Comparison of ENCODE assay signal across 7 cellular contexts in genomic region chr14:60093606-60094005, GRCh38.
DNase-seq lines count a peak whose midpoint lies in the region; ATAC-seq, FAIRE-seq and TF ChIP-seq lines count a peak whose summit lies in the region.

No MANE protein-coding gene starts in this region.

- no peaks in the 10 kb centered on the region for H3F3A ChIP-seq in OCI-LY1 (ENCODE audit: insufficient read depth, low read length)

- peaks cover 23% of the 10 kb centered on the region for H3K36me3 ChIP-seq in OCI-LY1 (ENCODE audit: insufficient read depth, low read length)
- H3K36me3 ChIP-seq in endocrine pancreas (ENCODE audit: control insufficient read depth, insufficient read depth, low read length), result no peaks in the 10 kb centered on the region
- H3K36me3 ChIP-seq in rectal smooth muscle tissue (ENCODE audit: control insufficient read depth, insufficient read depth, low read length), result no peaks in the 10 kb centered on the region

- H3K9me2 ChIP-seq in OCI-LY1 (ENCODE audit: low read depth, low read length), result no peaks in the 10 kb centered on the region

- peak overlapping the region; percentile 85 for H3K4me2 ChIP-seq in OCI-LY1 (ENCODE audit: low read length)

- DNase-seq in GM19239 (ENCODE audit: insufficient read length, low spot score), result no peak
- no peak for DNase-seq in AG20443 (ENCODE audit: low spot score)

- no peaks in the 10 kb centered on the region for H4K20me1 ChIP-seq in OCI-LY1 (ENCODE audit: insufficient read depth, low read length)

- no peaks in the 10 kb centered on the region for H3K9me3 ChIP-seq in OCI-LY1 (ENCODE audit: low read length)
- no peaks in the 10 kb centered on the region for H3K9me3 ChIP-seq in endocrine pancreas (ENCODE audit: control insufficient read depth, low read length)

- peak overlapping the region; percentile 93 for H3K4me3 ChIP-seq in OCI-LY1 (ENCODE audit: low read depth, low read length, poor library complexity, severe bottlenecking)
- peak overlapping the region; percentile 98 for H3K4me3 ChIP-seq in endocrine pancreas (ENCODE audit: control insufficient read depth, insufficient read depth, low read length)
- H3K4me3 ChIP-seq in rectal smooth muscle tissue (ENCODE audit: low read length), result peak overlapping the region; percentile 99

- peaks cover 46% of the 10 kb centered on the region for H3K4me1 ChIP-seq in OCI-LY1 (ENCODE audit: insufficient read depth, low read length, severe bottlenecking)
- peaks cover 12% of the 10 kb centered on the region for H3K4me1 ChIP-seq in endocrine pancreas (ENCODE audit: control insufficient read depth, insufficient read depth, low read length)
- peaks cover 9% of the 10 kb centered on the region for H3K4me1 ChIP-seq in rectal smooth muscle tissue (ENCODE audit: control insufficient read depth, insufficient read depth, low read length)

- H3K9ac ChIP-seq in OCI-LY1 (ENCODE audit: low read length), result peak overlapping the region; percentile 94
- no peak overlapping the region for H3K9ac ChIP-seq in endocrine pancreas (ENCODE audit: control insufficient read depth, insufficient read depth, low read length)
- no peak overlapping the region for H3K9ac ChIP-seq in rectal smooth muscle tissue (ENCODE audit: low read length)

- peak; percentile 31 for FAIRE-seq in GM19239 (lab: Jason Lieb, UNC)

- H3K27ac ChIP-seq in OCI-LY1 (ENCODE audit: low read depth, low read length, poor library complexity, severe bottlenecking) (no peak overlapping the region), rectal smooth muscle tissue (ENCODE audit: low read depth, low read length) (no peak overlapping the region)

- ATAC-seq in activated CD4-positive, CD25-positive, alpha-beta regulatory T cell treated with anti-CD3 and anti-CD28 coated beads, Interleukin-2, amount 50 U/mL, for 24 hours, result no peak
- no peak for ATAC-seq in HG02840 (IDR thresholded peaks at IDR 0.05; ENCODE audit: low FRiP score, unreplicated experiment)

- H2AFZ ChIP-seq in OCI-LY1 (ENCODE audit: low read length), result no peak overlapping the region

- TF ChIP-seq CTCF in OCI-LY1 (IDR thresholded peaks at IDR 0.05; ENCODE audit: low read length), result no peak

- H3K27me3 ChIP-seq in OCI-LY1 (ENCODE audit: insufficient read depth, low read length) (no peaks in the 10 kb centered on the region), endocrine pancreas (ENCODE audit: control insufficient read depth, insufficient read depth, low read length) (no peaks in the 10 kb centered on the region), rectal smooth muscle tissue (ENCODE audit: control insufficient read depth, insufficient read depth, low read length) (no peaks in the 10 kb centered on the region)

- H3K79me2 ChIP-seq in OCI-LY1 (ENCODE audit: insufficient read depth, low read length), result peaks cover 54% of the 10 kb centered on the region
